10 cellular contexts compared by ENCODE assay signal in genomic region chr20:17854307-17854903, GRCh38.
DNase-seq lines count a peak whose midpoint lies in the region; ATAC-seq, FAIRE-seq and TF ChIP-seq lines count a peak whose summit lies in the region.
"Had no signal": no experiment of that assay in that cellular context is flagged by ENCODE, and none has a peak within 500 bp of the region (broad histone marks: within the 10 kb centered on the region; RNA-seq: fewer than 3 reads in every experiment).

No MANE protein-coding gene starts in this region.

- no peak overlapping the region for H3K27ac ChIP-seq in right atrium auricular region
- H3K27ac ChIP-seq: parathyroid adenoma had no signal

- no peak overlapping the region for H3K4me3 Mint-ChIP-seq in T-helper 17 cell

- ATAC-seq in Right ventricle myocardium inferior (peak; percentile 42), T-helper 17 cell (no peak), GM19324 (IDR thresholded peaks at IDR 0.05; ENCODE audit: low FRiP score, unreplicated experiment) (no peak), HG03159 (IDR thresholded peaks at IDR 0.05; ENCODE audit: unreplicated experiment) (no peak)

- no peaks in the 10 kb centered on the region for H3K36me3 Mint-ChIP-seq in T-helper 17 cell (ENCODE audit: low read depth)

- intact Hi-C loops in Right ventricle myocardium inferior (cut with DNase I) = loop anchor here (5.0 kb wide), 1 partner anchor 43 kb away; no protein-coding TSS in a partner anchor

- no peaks in the 10 kb centered on the region for H3K27me3 ChIP-seq in right atrium auricular region

- H3K27ac Mint-ChIP-seq in T-helper 17 cell = peak overlapping the region; percentile 14

- H3K4me1 Mint-ChIP-seq in T-helper 17 cell = peaks cover 23% of the 10 kb centered on the region

- H3K4me3 ChIP-seq in right atrium auricular region = no peak overlapping the region

- no peak for FAIRE-seq in urothelium cell line (lab: Jason Lieb, UNC)

- peaks cover 0 to 15% of the 10 kb centered on the region in 2 donors for H3K4me1 ChIP-seq in right atrium auricular region

- no peak for TF ChIP-seq CTCF in right atrium auricular region (IDR thresholded peaks at IDR 0.05)

- no peaks in the 10 kb centered on the region for H3K36me3 ChIP-seq in right atrium auricular region

- peaks cover 4% of the 10 kb centered on the region for H3K27me3 Mint-ChIP-seq in T-helper 17 cell

- DNase-seq in Right ventricle myocardium inferior (ENCODE audit: missing footprints) (no peak), right atrium auricular region (ENCODE audit: low spot score) (no peak), T-helper 17 cell (no peak), hypothalamus (lab: John Stamatoyannopoulos, UW) (peak in 32 of 51 donors; percentile 4 to 65 (median 27)), urothelium cell line (ENCODE audit: low spot score) (peak; percentile 48), NCI-H128 (lab: John Stamatoyannopoulos, UW; ENCODE audit: unreplicated experiment) (no peak)
- DNase-seq: amniotic stem cell had no signal

- H3K9me3 ChIP-seq in right atrium auricular region (no peaks in the 10 kb centered on the region), T-helper 17 cell (ENCODE audit: control insufficient read depth, low read length, poor library complexity, severe bottlenecking) (no peaks in the 10 kb centered on the region)

Comparison
In these comparisons a context has a peak if more than half of its experiments do, and no peak if none do; other contexts are left out.
1. DNase-seq: peak in hypothalamus (32 of 51) and urothelium cell line (single experiment); none in Right ventricle myocardium inferior (single experiment), right atrium auricular region (single experiment), T-helper 17 cell (0 of 3) and NCI-H128 (single experiment).